In the genomic region with DNA sequence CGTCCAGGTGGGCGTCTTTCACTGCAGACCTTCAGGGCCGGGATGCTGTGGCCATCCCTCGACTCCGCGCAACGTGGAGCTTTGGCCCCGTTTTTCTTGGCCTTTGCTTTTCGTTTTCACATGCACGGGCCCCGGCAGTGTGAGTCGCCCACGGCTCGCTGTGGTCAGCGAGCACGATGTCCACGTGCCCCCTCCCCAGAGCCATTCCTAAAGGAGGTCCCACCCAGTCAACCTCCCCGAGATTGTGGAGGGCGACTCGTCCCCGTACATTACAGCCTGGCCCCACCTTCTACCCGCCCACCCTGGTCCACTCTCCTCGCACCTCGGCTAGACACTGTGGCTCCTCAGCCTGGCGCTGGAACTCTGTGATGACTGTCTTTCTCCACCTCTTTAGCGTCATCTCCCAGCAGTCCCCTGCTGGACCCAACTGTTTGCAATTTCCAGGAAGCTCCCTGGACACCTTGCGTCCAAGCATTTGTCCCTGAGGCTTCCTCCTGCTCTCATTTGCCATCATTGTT, we compare ENCODE assay signal across 1 cellular context.
TF ChIP-seq lines count a peak whose summit lies in the region.

No MANE protein-coding gene starts in this region.

TF ChIP-seq in GM12878, 131 proteins besides CTCF, POLR2A, EP300 and RAD21:
- no peak for TF ChIP-seq ASH2L (IDR thresholded peaks at IDR 0.05; ENCODE audit: borderline replicate concordance, low read depth)
- TF ChIP-seq EZH2 (IDR thresholded peaks at IDR 0.05; ENCODE audit: borderline replicate concordance, control insufficient read depth, low read depth, low read length), result no peak
- no peak for TF ChIP-seq STAT3 (IDR thresholded peaks at IDR 0.05; ENCODE audit: low read depth, low read length)
- TF ChIP-seq ZNF687 (IDR thresholded peaks at IDR 0.05), result no peak
- TF ChIP-seq, protein P1, sequence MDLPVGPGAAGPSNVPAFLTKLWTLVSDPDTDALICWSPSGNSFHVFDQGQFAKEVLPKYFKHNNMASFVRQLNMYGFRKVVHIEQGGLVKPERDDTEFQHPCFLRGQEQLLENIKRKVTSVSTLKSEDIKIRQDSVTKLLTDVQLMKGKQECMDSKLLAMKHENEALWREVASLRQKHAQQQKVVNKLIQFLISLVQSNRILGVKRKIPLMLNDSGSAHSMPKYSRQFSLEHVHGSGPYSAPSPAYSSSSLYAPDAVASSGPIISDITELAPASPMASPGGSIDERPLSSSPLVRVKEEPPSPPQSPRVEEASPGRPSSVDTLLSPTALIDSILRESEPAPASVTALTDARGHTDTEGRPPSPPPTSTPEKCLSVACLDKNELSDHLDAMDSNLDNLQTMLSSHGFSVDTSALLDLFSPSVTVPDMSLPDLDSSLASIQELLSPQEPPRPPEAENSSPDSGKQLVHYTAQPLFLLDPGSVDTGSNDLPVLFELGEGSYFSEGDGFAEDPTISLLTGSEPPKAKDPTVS (IDR thresholded peaks at IDR 0.05; ENCODE audit: low read depth, low read length), result no peak
- no peak for TF ChIP-seq REST (IDR thresholded peaks at IDR 0.05; ENCODE audit: low read depth, low read length)
- TF ChIP-seq FOXK2 (IDR thresholded peaks at IDR 0.05), result no peak
- TF ChIP-seq NFXL1 (IDR thresholded peaks at IDR 0.05; ENCODE audit: borderline replicate concordance), result no peak
- no peak for TF ChIP-seq ZNF274 (IDR thresholded peaks at IDR 0.05; ENCODE audit: insufficient read depth, insufficient read length)
- peak; percentile 48 for TF ChIP-seq MYC (IDR thresholded peaks at IDR 0.05; ENCODE audit: insufficient read depth, insufficient read length, insufficient replicate concordance, low read length, severe bottlenecking)
- TF ChIP-seq IRF4 (IDR thresholded peaks at IDR 0.05; ENCODE audit: low read depth, low read length), result no peak
- TF ChIP-seq ETV6 (conservative IDR thresholded peaks at IDR 0.05 in 1 of 2, IDR thresholded peaks at IDR 0.05 in 1 of 2; ENCODE audit: borderline replicate concordance in 1 of 2, low read depth in 1 of 2), result no peak
- TF ChIP-seq ZNF24 (IDR thresholded peaks at IDR 0.05), result no peak
- 0 out of 2 replicates have a peak, but pooled peaks have one; percentile 2 for TF ChIP-seq POLR2AphosphoS2 (IDR thresholded peaks at IDR 0.05; ENCODE audit: low read depth, low read length)
- no peak for TF ChIP-seq ZNF217 (IDR thresholded peaks at IDR 0.05)
- TF ChIP-seq CHD2 (IDR thresholded peaks at IDR 0.05; ENCODE audit: borderline replicate concordance, low read depth, low read length), result no peak
- TF ChIP-seq FOS (IDR thresholded peaks at IDR 0.05; ENCODE audit: borderline replicate concordance, extremely low read depth, insufficient read length), result no peak
- no peak for TF ChIP-seq RUNX3 (IDR thresholded peaks at IDR 0.05; ENCODE audit: low read length)
- TF ChIP-seq ZSCAN29 (IDR thresholded peaks at IDR 0.05), result no peak
- TF ChIP-seq SP1 (IDR thresholded peaks at IDR 0.05; ENCODE audit: low read depth, low read length), result no peak
- peak; percentile 3; the same call in 1 of the 2 replicates for TF ChIP-seq PML (IDR thresholded peaks at IDR 0.05; ENCODE audit: low read length)
- no peak for TF ChIP-seq ZBTB11 (CRISPR knock-in tag; IDR thresholded peaks at IDR 0.05)
- no peak for TF ChIP-seq TCF3 (IDR thresholded peaks at IDR 0.05; ENCODE audit: borderline replicate concordance, insufficient read depth, low read depth, low read length)
- no peak for TF ChIP-seq ATF7 (IDR thresholded peaks at IDR 0.05; ENCODE audit: low read depth)
- no peak for TF ChIP-seq ESRRA (IDR thresholded peaks at IDR 0.05; ENCODE audit: low read length)
- TF ChIP-seq NBN (IDR thresholded peaks at IDR 0.05), result 0 out of 2 replicates have a peak, but pooled peaks have one; percentile 16
- no peak for TF ChIP-seq TBL1XR1 (IDR thresholded peaks at IDR 0.05; ENCODE audit: low read depth, low read length)
- TF ChIP-seq MYB (IDR thresholded peaks at IDR 0.05; ENCODE audit: borderline replicate concordance, low read depth, low read length), result no peak
- no peak for TF ChIP-seq ZBTB4 (CRISPR knock-in tag; IDR thresholded peaks at IDR 0.05)
- no peak for TF ChIP-seq BRCA1 (IDR thresholded peaks at IDR 0.05; ENCODE audit: low read depth, low read length)
- TF ChIP-seq LARP7 (IDR thresholded peaks at IDR 0.05), result no peak
TF ChIP-seq in GM12878: peak in this region for 4.
